In genomic region chr6:107083047-107083768, GRCh38 we compare ENCODE assay signal across 13 cellular contexts. TPM values are rescaled to one million over a fixed set of nuclear protein-coding genes. Genes with fewer than 3 reads are reported as not detected.
DNase-seq lines count a peak whose midpoint lies in the region; ATAC-seq, FAIRE-seq and TF ChIP-seq lines count a peak whose summit lies in the region.
"Had no signal": no experiment of that assay in that cellular context is flagged by ENCODE, and none has a peak within 500 bp of the region (broad histone marks: within the 10 kb centered on the region; RNA-seq: fewer than 3 reads in every experiment).

No MANE protein-coding gene starts in this region.

- H3K4me1 Mint-ChIP-seq in T-helper 2 cell treated with Interferon-gamma antibody and Interleukin-4, amounts not matched to agents 5 μg/mL and 100 μg/mL, for 36 hours (ENCODE audit: low read depth) = peaks cover 34% of the 10 kb centered on the region
- H3K4me1 Mint-ChIP-seq: T-cell had no signal

- H3K27me3 Mint-ChIP-seq in T-helper 2 cell treated with Interferon-gamma antibody and Interleukin-4, amounts not matched to agents 5 μg/mL and 100 μg/mL, for 36 hours (ENCODE audit: low read depth) = no peaks in the 10 kb centered on the region
- H3K27me3 Mint-ChIP-seq: T-cell had no signal

- peak; percentile 33 for DNase-seq in T-helper 2 cell treated with Interferon-gamma antibody and Interleukin-4, amounts not matched to agents 5 μg/mL and 100 μg/mL, for 36 hours (ENCODE audit: low spot score)
- DNase-seq in GM12892 (ENCODE audit: insufficient read length) (no peak), NOMO-1 treated with DMSO at 0.1 percent for 48 hours (lab: John Stamatoyannopoulos, UW; ENCODE audit: unreplicated experiment) (no peak)
- DNase-seq in stimulated activated CD4-positive, alpha-beta T cell treated with anti-CD3 and anti-CD28 coated beads, Interleukin-1b, Interleukin-23, amount 100 ng/mL, for 48 hours = no peak
- no peak for DNase-seq in stimulated activated CD4-positive, alpha-beta T cell treated with anti-CD3 and anti-CD28 coated beads, Interleukin-2, amount 100 ng/mL, for 48 hours
- DNase-seq: mesendoderm, NCI-H1694 treated with DMSO at 0.1 percent for 48 hours, psoas muscle, T-cell had no signal

- peak overlapping the region; percentile 50 for H3K27ac Mint-ChIP-seq in T-helper 2 cell treated with Interferon-gamma antibody and Interleukin-4, amounts not matched to agents 5 μg/mL and 100 μg/mL, for 36 hours
- H3K27ac Mint-ChIP-seq: T-cell had no signal

- peaks cover 33% of the 10 kb centered on the region for H3K36me3 Mint-ChIP-seq in T-helper 2 cell treated with Interferon-gamma antibody and Interleukin-4, amounts not matched to agents 5 μg/mL and 100 μg/mL, for 36 hours (ENCODE audit: low read depth)

- peak overlapping the region; percentile 35 for H3K4me3 Mint-ChIP-seq in T-helper 2 cell treated with Interferon-gamma antibody and Interleukin-4, amounts not matched to agents 5 μg/mL and 100 μg/mL, for 36 hours
- H3K4me3 Mint-ChIP-seq: T-cell had no signal

- TF ChIP-seq POLR2A in GM12892 (IDR thresholded peaks at IDR 0.05; ENCODE audit: low read depth, low read length) = no peak

- ATAC-seq in GM18511 (IDR thresholded peaks at IDR 0.05; ENCODE audit: unreplicated experiment) = peak; percentile 97
- peak; percentile 73 for ATAC-seq in GM19467 (IDR thresholded peaks at IDR 0.05; ENCODE audit: unreplicated experiment)
- peak; percentile 75 for ATAC-seq in HG02973 (IDR thresholded peaks at IDR 0.05; ENCODE audit: unreplicated experiment)
- ATAC-seq: psoas muscle, T-cell had no signal

- H3K9me3 Mint-ChIP-seq in T-helper 2 cell treated with Interferon-gamma antibody and Interleukin-4, amounts not matched to agents 5 μg/mL and 100 μg/mL, for 36 hours = peaks cover 9% of the 10 kb centered on the region
- H3K9me3 Mint-ChIP-seq: T-cell had no signal

- FAIRE-seq in GM12892 (lab: Jason Lieb, UNC) = no peak
- FAIRE-seq: G401.6 had no signal

RNA-seq across cellular contexts. Expression of gene BEND3, which starts 32.1 kb away (rescaled TPM):
- 1.8 TPM for polyA plus RNA-seq in GM12892 (2012; ENCODE audit: missing spikeins)

RNA-seq across cellular contexts. Expression of gene MTRES1, which starts 55.2 kb away (rescaled TPM):
- 21.8 TPM for polyA plus RNA-seq in GM12892 (2012; ENCODE audit: missing spikeins)
